8 cellular contexts compared by ENCODE assay signal in genomic region chr19:50025022-50025793, GRCh38. TPM values are rescaled to one million over a fixed set of nuclear protein-coding genes. Genes with fewer than 3 reads are reported as not detected.
DNase-seq lines count a peak whose midpoint lies in the region; ATAC-seq and FAIRE-seq lines count a peak whose summit lies in the region.

Gene VRK3, minus strand, starts transcription at chr19:50025372. Its CDS starts 9,210 bp downstream, at chr19:50016162.

- DNase-seq in AML-193 (lab: John Stamatoyannopoulos, UW) (peak; percentile 99), NCI-H460 (ENCODE audit: extremely low read depth, low read depth) (peak; percentile 99), cerebellar nuclear complex (lab: John Stamatoyannopoulos, UW) (peak; percentile 84 to 99)
- DNase-seq in activated CD4-positive, CD25-positive, alpha-beta regulatory T cell treated with anti-CD3 and anti-CD28 coated beads, Interleukin-2, amount 50 U/mL, for 72 hours = peak; percentile 93
- DNase-seq in stimulated activated CD4-positive, alpha-beta T cell treated with anti-CD3 and anti-CD28 coated beads, Interleukin-12 subunit alpha, Interleukin-12 subunit beta, amount 100 ng/mL, for 4 hours = peak; percentile 93

- ATAC-seq in GM19043 (IDR thresholded peaks at IDR 0.05; ENCODE audit: low read depth, unreplicated experiment) (peak; percentile 84), HG03378 (IDR thresholded peaks at IDR 0.05; ENCODE audit: unreplicated experiment) (peak; percentile 74)

- peak; percentile 94 for FAIRE-seq in islet of Langerhans (lab: Jason Lieb, UNC)

RNA-seq across cellular contexts. Expression of gene VRK3, which starts in this region (rescaled TPM):
- 17.8 and 19.4 TPM in 2 replicates for total RNA-seq in NCI-H460 (2014; rRNA removed; shearing (Covaris generic))
- polyA plus RNA-seq in NCI-H460 (2014; cell fraction: nucleus; rRNA removed) = 12.5 and 13.9 TPM in 2 replicates

Comparison
In these comparisons a context has a peak if more than half of its experiments do, and no peak if none do; other contexts are left out.
1. Peak in every context shown above with its lines: DNase-seq and ATAC-seq.